1 cellular context compared by ENCODE assay signal in the genomic region with DNA sequence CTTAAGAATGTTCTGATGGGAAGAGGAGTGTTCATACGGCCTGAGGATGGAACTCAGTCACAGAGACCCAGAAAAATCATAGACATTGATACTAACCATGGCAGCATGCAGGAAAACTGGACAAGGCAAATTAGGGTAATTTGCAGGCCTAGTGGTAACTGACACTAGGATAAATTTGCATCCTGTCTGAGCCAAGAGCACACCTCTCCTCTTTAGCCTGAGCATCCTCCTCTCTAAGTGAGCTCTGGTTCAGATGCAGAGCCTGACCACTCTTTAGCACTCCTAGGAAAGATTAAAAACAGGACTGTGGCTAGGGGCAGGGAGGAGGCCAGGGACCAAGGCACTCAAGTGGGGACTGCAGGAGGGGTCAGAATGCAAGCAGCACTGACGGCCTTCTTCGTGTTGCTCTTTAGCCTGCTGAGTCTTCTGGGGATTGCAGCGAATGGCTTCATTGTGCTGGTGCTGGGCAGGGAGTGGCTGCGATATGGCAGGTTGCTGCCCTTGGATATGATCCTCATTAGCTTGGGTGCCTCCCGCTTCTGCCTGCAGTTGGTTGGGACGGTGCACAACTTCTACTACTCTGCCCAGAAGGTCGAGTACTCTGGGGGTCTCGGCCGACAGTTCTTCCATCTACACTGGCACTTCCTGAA.
TF ChIP-seq lines count a peak whose summit lies in the region.

A gene with protein sequence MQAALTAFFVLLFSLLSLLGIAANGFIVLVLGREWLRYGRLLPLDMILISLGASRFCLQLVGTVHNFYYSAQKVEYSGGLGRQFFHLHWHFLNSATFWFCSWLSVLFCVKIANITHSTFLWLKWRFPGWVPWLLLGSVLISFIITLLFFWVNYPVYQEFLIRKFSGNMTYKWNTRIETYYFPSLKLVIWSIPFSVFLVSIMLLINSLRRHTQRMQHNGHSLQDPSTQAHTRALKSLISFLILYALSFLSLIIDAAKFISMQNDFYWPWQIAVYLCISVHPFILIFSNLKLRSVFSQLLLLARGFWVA (plus strand): TSS at position 373 of the 650 bp plus-strand sequence. CDS start 0 bp downstream, at position 373.

TF ChIP-seq in K562, 482 proteins besides CTCF, POLR2A, EP300 and RAD21:
- TF ChIP-seq ZKSCAN3 (CRISPR knock-in tag; IDR thresholded peaks at IDR 0.05), result no peak
- TF ChIP-seq, protein P1, sequence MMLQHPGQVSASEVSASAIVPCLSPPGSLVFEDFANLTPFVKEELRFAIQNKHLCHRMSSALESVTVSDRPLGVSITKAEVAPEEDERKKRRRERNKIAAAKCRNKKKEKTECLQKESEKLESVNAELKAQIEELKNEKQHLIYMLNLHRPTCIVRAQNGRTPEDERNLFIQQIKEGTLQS (IDR thresholded peaks at IDR 0.05), result no peak
- TF ChIP-seq, protein P1 (CRISPR knock-in tag; conservative IDR thresholded peaks at IDR 0.05), result no peak
- TF ChIP-seq SMC3 (conservative IDR thresholded peaks at IDR 0.05; ENCODE audit: insufficient read depth, low read depth, low read length), result no peak
- no peak for TF ChIP-seq MTA2 (IDR thresholded peaks at IDR 0.05; ENCODE audit: low read depth)
- no peak for TF ChIP-seq NBN (IDR thresholded peaks at IDR 0.05; ENCODE audit: low read depth)
- no peak for TF ChIP-seq NFXL1 (CRISPR knock-in tag; IDR thresholded peaks at IDR 0.05)
- TF ChIP-seq BCOR (IDR thresholded peaks at IDR 0.05), result no peak
- no peak for TF ChIP-seq HDAC1 (IDR thresholded peaks at IDR 0.05)
- TF ChIP-seq SP2 (IDR thresholded peaks at IDR 0.05; ENCODE audit: extremely low read depth, low read depth, low read length, poor library complexity, severe bottlenecking), result no peak
- TF ChIP-seq, protein P2, sequence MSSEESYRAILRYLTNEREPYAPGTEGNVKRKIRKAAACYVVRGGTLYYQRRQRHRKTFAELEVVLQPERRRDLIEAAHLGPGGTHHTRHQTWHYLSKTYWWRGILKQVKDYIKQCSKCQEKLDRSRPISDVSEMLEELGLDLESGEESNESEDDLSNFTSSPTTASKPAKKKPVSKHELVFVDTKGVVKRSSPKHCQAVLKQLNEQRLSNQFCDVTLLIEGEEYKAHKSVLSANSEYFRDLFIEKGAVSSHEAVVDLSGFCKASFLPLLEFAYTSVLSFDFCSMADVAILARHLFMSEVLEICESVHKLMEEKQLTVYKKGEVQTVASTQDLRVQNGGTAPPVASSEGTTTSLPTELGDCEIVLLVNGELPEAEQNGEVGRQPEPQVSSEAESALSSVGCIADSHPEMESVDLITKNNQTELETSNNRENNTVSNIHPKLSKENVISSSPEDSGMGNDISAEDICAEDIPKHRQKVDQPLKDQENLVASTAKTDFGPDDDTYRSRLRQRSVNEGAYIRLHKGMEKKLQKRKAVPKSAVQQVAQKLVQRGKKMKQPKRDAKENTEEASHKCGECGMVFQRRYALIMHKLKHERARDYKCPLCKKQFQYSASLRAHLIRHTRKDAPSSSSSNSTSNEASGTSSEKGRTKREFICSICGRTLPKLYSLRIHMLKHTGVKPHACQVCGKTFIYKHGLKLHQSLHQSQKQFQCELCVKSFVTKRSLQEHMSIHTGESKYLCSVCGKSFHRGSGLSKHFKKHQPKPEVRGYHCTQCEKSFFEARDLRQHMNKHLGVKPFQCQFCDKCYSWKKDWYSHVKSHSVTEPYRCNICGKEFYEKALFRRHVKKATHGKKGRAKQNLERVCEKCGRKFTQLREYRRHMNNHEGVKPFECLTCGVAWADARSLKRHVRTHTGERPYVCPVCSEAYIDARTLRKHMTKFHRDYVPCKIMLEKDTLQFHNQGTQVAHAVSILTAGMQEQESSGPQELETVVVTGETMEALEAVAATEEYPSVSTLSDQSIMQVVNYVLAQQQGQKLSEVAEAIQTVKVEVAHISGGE (CRISPR knock-in tag; IDR thresholded peaks at IDR 0.05), result no peak
- TF ChIP-seq ZNF184 (CRISPR knock-in tag; IDR thresholded peaks at IDR 0.05), result no peak
- no peak for TF ChIP-seq HIVEP1 (CRISPR knock-in tag; IDR thresholded peaks at IDR 0.05)
